ENCODE assay signal across 8 cellular contexts in genomic region chr9:88937248-88937647, GRCh38. TPM values are rescaled to one million over a fixed set of nuclear protein-coding genes. Genes with fewer than 3 reads are reported as not detected.
"Had no signal": no experiment of that assay in that cellular context is flagged by ENCODE, and none has a peak within 500 bp of the region (broad histone marks: within the 10 kb centered on the region; RNA-seq: fewer than 3 reads in every experiment).

No MANE protein-coding gene starts in this region.

- H2AFZ ChIP-seq: GM23248 had no signal

- H3K27ac Mint-ChIP-seq: H9 had no signal

- H3K4me3 ChIP-seq: GM23248 had no signal

- FAIRE-seq: H54, HTR-8/SVneo had no signal

- H3K9ac ChIP-seq: GM23248 had no signal

- DNase-seq: GM23248, GOT3, H9, HCEC 1CT, KBM-7 had no signal

- H3K4me3 Mint-ChIP-seq: H9 had no signal

- H3K27ac ChIP-seq: GM23248 had no signal

RNA-seq across cellular contexts. Expression of gene S1PR3, which starts 54.0 kb away (rescaled TPM):
- total RNA-seq: HT-29 had no signal
